In genomic region chr16:9286930-9287329, GRCh38 we compare ENCODE assay signal across 20 cellular contexts.
"Had no signal": no experiment of that assay in that cellular context is flagged by ENCODE, and none has a peak within 500 bp of the region (broad histone marks: within the 10 kb centered on the region; RNA-seq: fewer than 3 reads in every experiment).

No MANE protein-coding gene starts in this region.

- H3K9me3 ChIP-seq: left lung, lower lobe of right lung, ovary, right atrium auricular region, sigmoid colon, suprapubic skin, thyroid gland had no signal

- FAIRE-seq: endometrium, frontal cortex had no signal

- H3K27me3 ChIP-seq: dorsolateral prefrontal cortex, heart right ventricle, left lung, ovary, right atrium auricular region, sigmoid colon, thyroid gland had no signal

- DNase-seq: central memory CD4-positive, alpha-beta T cell; cortex of kidney; dorsolateral prefrontal cortex; effector memory CD4-positive, alpha-beta T cell; heart right ventricle; islet precursor cell; left lung; lower lobe of right lung; natural killer cell; ovary; sigmoid colon; stimulated activated CD4-positive, alpha-beta T cell treated with anti-CD3 and anti-CD28 coated beads, Interleukin-12 subunit alpha, Interleukin-12 subunit beta, amount 100 ng/mL, for 4 hours; stimulated activated naive CD4-positive, alpha-beta T cell treated with Interleukin-2 at 50 U/mL for 16 hours; thyroid gland had no signal

- ATAC-seq: esophagus mucosa, heart right ventricle, left lung, lower lobe of right lung, natural killer cell had no signal

- H3K4me3 ChIP-seq: dorsolateral prefrontal cortex, heart right ventricle, left lung, lower lobe of right lung, ovary, right atrium auricular region, sigmoid colon, skin epidermis, suprapubic skin, thyroid gland had no signal

- H3K4me1 ChIP-seq: heart right ventricle, left lung, lower lobe of right lung, right atrium auricular region, sigmoid colon, suprapubic skin, thyroid gland had no signal

- H3K36me3 ChIP-seq: heart right ventricle, left lung, lower lobe of right lung, ovary, right atrium auricular region, sigmoid colon, suprapubic skin, thyroid gland had no signal

- H3K27ac ChIP-seq: dorsolateral prefrontal cortex, heart right ventricle, left lung, lower lobe of right lung, ovary, right atrium auricular region, sigmoid colon, skin epidermis, suprapubic skin, thyroid gland had no signal
